In genomic region chr7:45036801-45037200, GRCh38 we compare ENCODE assay signal across 15 cellular contexts. TPM values are rescaled to one million over a fixed set of nuclear protein-coding genes. Genes with fewer than 3 reads are reported as not detected.
DNase-seq lines count a peak whose midpoint lies in the region; ATAC-seq and TF ChIP-seq lines count a peak whose summit lies in the region.
"Had no signal": no experiment of that assay in that cellular context is flagged by ENCODE, and none has a peak within 500 bp of the region (broad histone marks: within the 10 kb centered on the region; RNA-seq: fewer than 3 reads in every experiment).

No MANE protein-coding gene starts in this region.

- peaks cover 16% of the 10 kb centered on the region for H3K4me1 ChIP-seq in thymus (ENCODE audit: control insufficient read depth, insufficient read depth, low read length)
- peaks cover 14% of the 10 kb centered on the region for H3K4me1 ChIP-seq in lower lobe of right lung

- H3K36me3 ChIP-seq in thymus (ENCODE audit: control insufficient read depth, insufficient read depth), result peaks cover 40% of the 10 kb centered on the region
- H3K36me3 ChIP-seq in lower lobe of right lung, result peaks cover 40% of the 10 kb centered on the region

- CTCF ChIA-PET in activated CD4-positive, alpha-beta memory T cell treated with anti-CD3 and anti-CD28 coated beads, Interleukin-2, amount 10 ng/mL, durations not matched to agents 7 days and 5 days (lab: Charles Lee), result interaction anchor here (1.1 to 2.3 kb wide), 2 partner anchors 9 to 63 kb away, joined by 6 to 24 read pairs; no protein-coding TSS in a partner anchor

- no peak overlapping the region for H3K4me3 ChIP-seq in thymus (ENCODE audit: low read length)
- H3K4me3 ChIP-seq in lower lobe of right lung, result no peak overlapping the region
- H3K4me3 ChIP-seq: stomach had no signal

- TF ChIP-seq CTCF in glutamatergic neuron (IDR thresholded peaks at IDR 0.05; ENCODE audit: partially characterized antibody, unreplicated experiment) (no peak), lower lobe of right lung (IDR thresholded peaks at IDR 0.05) (no peak)

- H3K27me3 Mint-ChIP-seq in activated CD4-positive, alpha-beta memory T cell treated with anti-CD3 and anti-CD28 coated beads, Interleukin-2, amount 10 ng/mL, durations not matched to agents 7 days and 5 days, result no peaks in the 10 kb centered on the region
- H3K27me3 Mint-ChIP-seq in glutamatergic neuron (ENCODE audit: unreplicated experiment), result peaks cover 7% of the 10 kb centered on the region

- peak overlapping the region; percentile 82 for H3K27ac Mint-ChIP-seq in activated CD4-positive, alpha-beta memory T cell treated with anti-CD3 and anti-CD28 coated beads, Interleukin-2, amount 10 ng/mL, durations not matched to agents 7 days and 5 days
- peak overlapping the region; percentile 82 for H3K27ac Mint-ChIP-seq in glutamatergic neuron (ENCODE audit: unreplicated experiment)

- no peak for ATAC-seq in lower lobe of right lung

- no peaks in the 10 kb centered on the region for H3K9me3 Mint-ChIP-seq in activated CD4-positive, alpha-beta memory T cell treated with anti-CD3 and anti-CD28 coated beads, Interleukin-2, amount 10 ng/mL, durations not matched to agents 7 days and 5 days
- peaks cover 2% of the 10 kb centered on the region for H3K9me3 Mint-ChIP-seq in glutamatergic neuron (ENCODE audit: unreplicated experiment)

- peaks cover 80% of the 10 kb centered on the region for H3K36me3 Mint-ChIP-seq in activated CD4-positive, alpha-beta memory T cell treated with anti-CD3 and anti-CD28 coated beads, Interleukin-2, amount 10 ng/mL, durations not matched to agents 7 days and 5 days (ENCODE audit: low read depth)
- H3K36me3 Mint-ChIP-seq in glutamatergic neuron (ENCODE audit: unreplicated experiment), result peaks cover 5% of the 10 kb centered on the region

- peaks cover 66% of the 10 kb centered on the region for H3K4me1 Mint-ChIP-seq in activated CD4-positive, alpha-beta memory T cell treated with anti-CD3 and anti-CD28 coated beads, Interleukin-2, amount 10 ng/mL, durations not matched to agents 7 days and 5 days
- H3K4me1 Mint-ChIP-seq in glutamatergic neuron (ENCODE audit: low read depth, unreplicated experiment), result peaks cover 31% of the 10 kb centered on the region

- POLR2A ChIA-PET in activated CD4-positive, alpha-beta memory T cell treated with anti-CD3 and anti-CD28 coated beads, Interleukin-2, amount 10 ng/mL, durations not matched to agents 7 days and 5 days (lab: Charles Lee), result interaction anchor here (1.2 to 7.0 kb wide), 10 partner anchors 9 to 151 kb away, joined by 3 to 141 read pairs (median 8); partner anchors contain the start of genes CCM2, MYO1G, PURB and TBRG4

- peak overlapping the region; percentile 57 for H3K4me3 Mint-ChIP-seq in activated CD4-positive, alpha-beta memory T cell treated with anti-CD3 and anti-CD28 coated beads, Interleukin-2, amount 10 ng/mL, durations not matched to agents 7 days and 5 days
- H3K4me3 Mint-ChIP-seq in glutamatergic neuron (ENCODE audit: unreplicated experiment), result no peak overlapping the region

- H3K27ac ChIP-seq in thymus (ENCODE audit: low read depth) (peak overlapping the region; percentile 56), lower lobe of right lung (no peak overlapping the region)
- H3K27ac ChIP-seq: stomach had no signal

- H3K27me3 ChIP-seq in thymus (ENCODE audit: control insufficient read depth, insufficient read depth) (no peaks in the 10 kb centered on the region), lower lobe of right lung (ENCODE audit: low read depth) (no peaks in the 10 kb centered on the region)
- H3K27me3 ChIP-seq: stomach had no signal

- intact Hi-C loops in lower lobe of right lung (cut with DNase I), result no loop called here

- peak; percentile 49 for DNase-seq in stimulated activated CD4-positive, alpha-beta T cell treated with anti-CD3 and anti-CD28 coated beads, Interleukin-15, amount 100 ng/mL, for 24 hours
- no peak for DNase-seq in stimulated activated CD4-positive, alpha-beta T cell treated with anti-CD3 and anti-CD28 coated beads, Interleukin-2, amount 100 ng/mL, for 48 hours
- DNase-seq in activated CD4-positive, alpha-beta memory T cell treated with anti-CD3 and anti-CD28 coated beads, Interleukin-2, amount 10 ng/mL, durations not matched to agents 7 days and 5 days, result peak; percentile 33
- DNase-seq in glutamatergic neuron (no peak), RKO (ENCODE audit: low spot score) (no peak), T1000 (lab: John Stamatoyannopoulos, UW) (no peak), lower lobe of right lung (no peak)
- DNase-seq: EL, GOT3, NCI-H510A, stomach had no signal

- 26% methylated on average over 8 of the region's 8 CpGs for WGBS in thymus

- H3K9me3 ChIP-seq in thymus (ENCODE audit: control insufficient read depth) (no peaks in the 10 kb centered on the region), lower lobe of right lung (no peaks in the 10 kb centered on the region)
- H3K9me3 ChIP-seq: stomach had no signal

RNA-seq across cellular contexts. Expression of gene CCM2, which starts 36.8 kb away (rescaled TPM):
- 100 to 1,000 TPM; 130 to 134 TPM for total RNA-seq in activated CD4-positive, alpha-beta memory T cell treated with anti-CD3 and anti-CD28 coated beads, Interleukin-2, amount 10 ng/mL, durations not matched to agents 7 days and 5 days
- 92.6 TPM for total RNA-seq in glutamatergic neuron (ENCODE audit: unreplicated experiment)
- 114 TPM for polyA plus RNA-seq in thymus
- total RNA-seq in lower lobe of right lung, result 45.7 TPM

RNA-seq across cellular contexts. Expression of gene NACAD, which starts 52.0 kb away (rescaled TPM):
- under 1 TPM in 1 of 2 experiments, not detected in 1; 0.60 TPM for total RNA-seq in activated CD4-positive, alpha-beta memory T cell treated with anti-CD3 and anti-CD28 coated beads, Interleukin-2, amount 10 ng/mL, durations not matched to agents 7 days and 5 days
- total RNA-seq in glutamatergic neuron (ENCODE audit: unreplicated experiment) (125 TPM), lower lobe of right lung (2.5 TPM)
- 0.94 TPM for polyA plus RNA-seq in thymus
- total RNA-seq: T-helper 1 cell treated with Interleukin-12 subunit alpha and Interleukin-12 subunit beta and Interleukin-4 antibody, amounts not matched to agents 30 ng/mL and 1 ng/mL, for 36 hours had no signal

RNA-seq across cellular contexts. Expression of gene MYO1G, which starts 58.0 kb away (rescaled TPM):
- 100 to 1,000 TPM; 572 to 576 TPM for total RNA-seq in activated CD4-positive, alpha-beta memory T cell treated with anti-CD3 and anti-CD28 coated beads, Interleukin-2, amount 10 ng/mL, durations not matched to agents 7 days and 5 days
- total RNA-seq in glutamatergic neuron (ENCODE audit: unreplicated experiment) (0.54 TPM), lower lobe of right lung (36.3 TPM)
- 56.2 TPM for polyA plus RNA-seq in thymus
- total RNA-seq: renal cortical epithelial cell, RPMI7951 had no signal

Comparison
In these comparisons a context has a peak if more than half of its experiments do, and no peak if none do; other contexts are left out.
1. DNase-seq: peak in stimulated activated CD4-positive, alpha-beta T cell treated with anti-CD3 and anti-CD28 coated beads, Interleukin-15, amount 100 ng/mL, for 24 hours (single experiment) and activated CD4-positive, alpha-beta memory T cell treated with anti-CD3 and anti-CD28 coated beads, Interleukin-2, amount 10 ng/mL, durations not matched to agents 7 days and 5 days (single experiment); none in stimulated activated CD4-positive, alpha-beta T cell treated with anti-CD3 and anti-CD28 coated beads, Interleukin-2, amount 100 ng/mL, for 48 hours (0 of 2), glutamatergic neuron (single experiment), RKO (single experiment), T1000 (single experiment) and lower lobe of right lung (single experiment).
2. RNA of gene NACAD, which starts 52.0 kb away (total RNA-seq): 125 TPM in glutamatergic neuron (single experiment); 2.5 TPM in lower lobe of right lung (single experiment) and 0.60 TPM in activated CD4-positive, alpha-beta memory T cell treated with anti-CD3 and anti-CD28 coated beads, Interleukin-2, amount 10 ng/mL, durations not matched to agents 7 days and 5 days; every median in the first group is over 10 times any median in the second.
3. RNA of gene MYO1G, which starts 58.0 kb away (total RNA-seq): 572 to 576 TPM in activated CD4-positive, alpha-beta memory T cell treated with anti-CD3 and anti-CD28 coated beads, Interleukin-2, amount 10 ng/mL, durations not matched to agents 7 days and 5 days and 36.3 TPM in lower lobe of right lung (single experiment); 0.54 TPM in glutamatergic neuron (single experiment); every median in the first group is over 10 times any median in the second.